ENCODE assay signal across 11 cellular contexts in the genomic region with DNA sequence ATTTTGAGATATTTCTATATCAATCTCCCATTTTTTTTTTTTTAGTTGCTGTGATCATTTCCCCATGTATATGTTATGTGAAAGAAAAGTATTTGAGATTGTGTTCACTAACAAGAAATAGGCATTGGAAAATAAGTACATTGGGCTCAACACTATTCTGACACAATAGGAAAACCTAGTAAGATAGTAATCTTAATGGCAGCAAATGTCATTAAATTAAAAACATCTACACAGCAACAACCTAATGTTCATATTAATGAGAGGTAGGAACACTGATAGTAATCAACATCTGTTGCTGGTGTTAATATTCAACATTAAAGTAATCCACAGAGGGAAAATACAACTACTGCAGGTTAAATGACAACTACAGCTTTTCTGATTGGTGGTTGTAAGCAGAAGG. TPM values are rescaled to one million over a fixed set of nuclear protein-coding genes. Genes with fewer than 3 reads are reported as not detected.
DNase-seq lines count a peak whose midpoint lies in the region; ATAC-seq and TF ChIP-seq lines count a peak whose summit lies in the region.
"Had no signal": no experiment of that assay in that cellular context is flagged by ENCODE, and none has a peak within 500 bp of the region (broad histone marks: within the 10 kb centered on the region; RNA-seq: fewer than 3 reads in every experiment).

No MANE protein-coding gene starts in this region.

- peaks cover 5% of the 10 kb centered on the region; the same call in 1 of the 2 replicates for H3F3A ChIP-seq in DOHH2 (ENCODE audit: control insufficient read depth, insufficient read depth)

- H3K27ac Mint-ChIP-seq in endodermal cell (no peak overlapping the region), osteocyte (ENCODE audit: unreplicated experiment) (peak overlapping the region; percentile 96)

- no peak overlapping the region for H3K9ac ChIP-seq in endodermal cell (ENCODE audit: extremely low read depth, low read length, poor library complexity, severe bottlenecking)

- no peaks in the 10 kb centered on the region for H3K9me3 Mint-ChIP-seq in endodermal cell
- no peaks in the 10 kb centered on the region for H3K9me3 Mint-ChIP-seq in osteocyte (ENCODE audit: unreplicated experiment)

- H3K4me3 Mint-ChIP-seq in endodermal cell, result peak overlapping the region; percentile 95
- H3K4me3 Mint-ChIP-seq in osteocyte (ENCODE audit: unreplicated experiment), result peak overlapping the region; percentile 92

- H3K79me2 ChIP-seq in DOHH2 (ENCODE audit: control insufficient read depth, low read length), result peaks cover 41% of the 10 kb centered on the region

- no peaks in the 10 kb centered on the region for H3K27me3 Mint-ChIP-seq in endodermal cell (ENCODE audit: insufficient read depth)
- no peaks in the 10 kb centered on the region for H3K27me3 Mint-ChIP-seq in osteocyte (ENCODE audit: unreplicated experiment)

- H3K4me3 ChIP-seq in DOHH2 (ENCODE audit: low read length) (peak overlapping the region; percentile 84), SJCRH30 (peak overlapping the region; percentile 89), endodermal cell (ENCODE audit: low read length) (peak overlapping the region; percentile 99)

- H3K4me2 ChIP-seq in DOHH2 (ENCODE audit: low read length), result peak overlapping the region; percentile 80; the same call in 1 of the 2 replicates

- TF ChIP-seq CTCF in DOHH2 (IDR thresholded peaks at IDR 0.05; ENCODE audit: low read depth, low read length, poor library complexity, severe bottlenecking) (no peak), endodermal cell (conservative IDR thresholded peaks at IDR 0.05) (no peak), osteocyte (IDR thresholded peaks at IDR 0.05) (no peak)

- H3K9me3 ChIP-seq in DOHH2 (ENCODE audit: control insufficient read depth, insufficient read depth, low read length), result peaks cover 9% of the 10 kb centered on the region; the same call in 1 of the 2 replicates
- no peaks in the 10 kb centered on the region for H3K9me3 ChIP-seq in SJCRH30 (replicated peaks)
- peaks cover 1% of the 10 kb centered on the region for H3K9me3 ChIP-seq in endodermal cell (ENCODE audit: control insufficient read depth, low read length)
- H3K9me3 ChIP-seq: spleen had no signal

- peaks cover 13% of the 10 kb centered on the region for H3K4me1 Mint-ChIP-seq in endodermal cell
- peaks cover 20% of the 10 kb centered on the region for H3K4me1 Mint-ChIP-seq in osteocyte (ENCODE audit: unreplicated experiment)

- H3K9me2 ChIP-seq in DOHH2 (replicated peaks; ENCODE audit: control insufficient read depth, low read length), result no peaks in the 10 kb centered on the region

- H3K36me3 ChIP-seq in DOHH2 (ENCODE audit: control insufficient read depth, low read length) (peaks cover 26% of the 10 kb centered on the region), SJCRH30 (no peaks in the 10 kb centered on the region), endodermal cell (ENCODE audit: control insufficient read depth, insufficient read depth, low read length) (no peaks in the 10 kb centered on the region)
- H3K36me3 ChIP-seq: spleen had no signal

- peaks cover 19% of the 10 kb centered on the region for H3K4me1 ChIP-seq in DOHH2 (ENCODE audit: control insufficient read depth, low read length)
- H3K4me1 ChIP-seq in SJCRH30, result no peaks in the 10 kb centered on the region
- no peaks in the 10 kb centered on the region for H3K4me1 ChIP-seq in endodermal cell (ENCODE audit: control insufficient read depth, insufficient read depth, low read length)

- H3K36me3 Mint-ChIP-seq in endodermal cell (ENCODE audit: low read depth) (no peaks in the 10 kb centered on the region), osteocyte (ENCODE audit: unreplicated experiment) (peaks cover 2% of the 10 kb centered on the region)

- no peak for DNase-seq in SJCRH30
- no peak for DNase-seq in endodermal cell
- no peak for DNase-seq in osteocyte (ENCODE audit: extremely low spot score, unreplicated experiment)
- no peak for DNase-seq in NOMO-1 treated with DMSO at 0.1 percent for 48 hours (lab: John Stamatoyannopoulos, UW; ENCODE audit: unreplicated experiment)
- no peak for DNase-seq in DMS79 (lab: John Stamatoyannopoulos, UW)
- DNase-seq: NCI-H2171 treated with DMSO at 0.1 percent for 48 hours, spleen had no signal

- H3K27me3 ChIP-seq in DOHH2 (ENCODE audit: control insufficient read depth, low read length) (no peaks in the 10 kb centered on the region), SJCRH30 (no peaks in the 10 kb centered on the region), endodermal cell (ENCODE audit: control insufficient read depth, insufficient read depth, low read length, poor library complexity, severe bottlenecking) (no peaks in the 10 kb centered on the region)
- H3K27me3 ChIP-seq: spleen had no signal

- H3K27ac ChIP-seq in DOHH2 (ENCODE audit: low read depth, low read length), result no peak overlapping the region
- no peak overlapping the region for H3K27ac ChIP-seq in SJCRH30
- no peak overlapping the region for H3K27ac ChIP-seq in endodermal cell (ENCODE audit: low read depth, low read length)

- no peak for ATAC-seq in GM21390 (IDR thresholded peaks at IDR 0.05; ENCODE audit: unreplicated experiment)
- no peak for ATAC-seq in HG02610 (IDR thresholded peaks at IDR 0.05; ENCODE audit: unreplicated experiment)

- no peaks in the 10 kb centered on the region for H4K20me1 ChIP-seq in DOHH2 (ENCODE audit: control insufficient read depth, insufficient read depth, low read depth, low read length)

RNA-seq across cellular contexts. Expression of a gene that starts 1.5 kb away (rescaled TPM):
- total RNA-seq in SJCRH30 (2014; rRNA removed; shearing (Covaris generic)), result 22.4 and 25.1 TPM in 2 replicates
- total RNA-seq in endodermal cell, result 10 to 100 TPM; 24.5 to 26.3 TPM
- 15.7 TPM for polyA plus RNA-seq in endodermal cell (2013, experiment 1 of 2)
- 20.6 TPM for polyA plus RNA-seq in endodermal cell (2013, experiment 2 of 2)
- total RNA-seq in osteocyte, result 19.5 and 19.6 TPM in 2 replicates

RNA-seq across cellular contexts. Expression of a gene that starts 23.9 kb away (rescaled TPM):
- total RNA-seq in SJCRH30 (2014; rRNA removed; shearing (Covaris generic)), result not detected in 2 replicates
- total RNA-seq in endodermal cell (not detected), osteocyte (not detected in 2 replicates)
- not detected for polyA plus RNA-seq in endodermal cell (2013, experiment 1 of 2)
- not detected for polyA plus RNA-seq in endodermal cell (2013, experiment 2 of 2)
- total RNA-seq: SK-MEL-5, spleen had no signal
- polyA plus RNA-seq: spleen had no signal

RNA-seq across cellular contexts. Expression of a gene that starts 58.2 kb away (rescaled TPM):
- total RNA-seq in SJCRH30 (2014; rRNA removed; shearing (Covaris generic)), result 39.5 and 44.4 TPM in 2 replicates
- total RNA-seq in endodermal cell (10 to 100 TPM; 50.3 to 51.6 TPM), osteocyte (20.9 and 28.9 TPM in 2 replicates)
- 40.1 TPM for polyA plus RNA-seq in endodermal cell (2013, experiment 1 of 2)
- polyA plus RNA-seq in endodermal cell (2013, experiment 2 of 2), result 37.2 TPM
